8 cellular contexts compared by ENCODE assay signal in the genomic region with DNA sequence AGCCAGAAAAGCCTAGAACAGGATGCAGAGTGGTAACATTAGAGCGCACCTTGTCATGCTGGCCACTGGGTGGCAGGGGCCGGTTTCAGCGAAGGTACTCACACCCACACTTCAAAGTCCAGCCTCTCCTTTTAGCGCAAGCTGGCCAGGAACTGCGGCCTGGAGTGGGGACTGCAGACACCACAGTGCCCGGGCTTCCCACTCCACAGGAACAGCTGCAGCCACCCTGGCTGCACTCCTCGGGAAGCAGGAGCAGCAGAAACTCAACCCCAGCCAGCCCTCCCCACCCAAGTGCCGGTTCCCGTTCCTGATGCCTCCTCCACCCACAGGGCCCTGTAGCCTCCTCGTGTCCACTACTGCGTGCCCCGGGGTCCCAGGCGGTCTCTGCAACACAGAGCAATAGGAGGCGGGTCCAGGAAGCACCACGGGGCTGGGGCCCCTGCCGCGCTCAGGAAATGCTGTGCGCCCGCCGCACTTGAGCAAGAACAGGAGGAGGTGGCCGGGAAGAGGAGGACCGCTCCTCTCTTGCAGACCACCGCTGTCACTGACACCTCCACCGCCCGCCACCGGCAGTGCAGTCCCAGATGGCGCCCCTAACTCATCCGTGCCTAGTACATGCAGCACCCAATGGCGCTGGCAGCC. TPM values are rescaled to one million over a fixed set of nuclear protein-coding genes. Genes with fewer than 3 reads are reported as not detected.
DNase-seq lines count a peak whose midpoint lies in the region; ATAC-seq and TF ChIP-seq lines count a peak whose summit lies in the region.

No MANE protein-coding gene starts in this region.

- H3K4me3 ChIP-seq in GM23338 (peak overlapping the region; percentile 56), left ventricle myocardium inferior (peak overlapping the region; percentile 53)

- H3K9me2 ChIP-seq in GM23338 (ENCODE audit: insufficient read depth): no peaks in the 10 kb centered on the region

- H3F3A ChIP-seq in GM23338 (replicated peaks; ENCODE audit: low read depth): no peaks in the 10 kb centered on the region

- ATAC-seq in GM23338 (peak; percentile 31), sciatic nerve (peak; percentile 20), GM18909 (IDR thresholded peaks at IDR 0.05; ENCODE audit: poor library complexity, unreplicated experiment) (no peak)

- H3K36me3 ChIP-seq in GM23338 (ENCODE audit: insufficient read depth) (no peaks in the 10 kb centered on the region), left ventricle myocardium inferior (no peaks in the 10 kb centered on the region)

- no peak overlapping the region for H3K27ac ChIP-seq in GM23338 (ENCODE audit: low read depth)
- H3K27ac ChIP-seq in left ventricle myocardium inferior (replicated peaks): no peak overlapping the region

- H3K27me3 ChIP-seq in GM23338 (ENCODE audit: insufficient read depth) (peaks cover 57% of the 10 kb centered on the region), left ventricle myocardium inferior (ENCODE audit: low read depth) (peaks cover 75% of the 10 kb centered on the region)

- no peaks in the 10 kb centered on the region for H4K20me1 ChIP-seq in GM23338 (replicated peaks; ENCODE audit: insufficient read depth)

- peak overlapping the region; percentile 79 to 89 for H3K4me3 Mint-ChIP-seq in CD14-positive monocyte
- H3K4me3 Mint-ChIP-seq in GM23338: peak overlapping the region; percentile 73
- peak overlapping the region; percentile 84 for H3K4me3 Mint-ChIP-seq in activated naive CD8-positive, alpha-beta T cell

- H3K4me1 ChIP-seq in GM23338 (ENCODE audit: insufficient read depth) (peaks cover 14% of the 10 kb centered on the region; the same call in 1 of the 2 replicates), left ventricle myocardium inferior (peaks cover 12% of the 10 kb centered on the region)

- H2AFZ ChIP-seq in GM23338: peak overlapping the region; percentile 38; the same call in 1 of the 2 replicates

- no peaks in the 10 kb centered on the region for H3K9me3 ChIP-seq in left ventricle myocardium inferior (replicated peaks)

- H3K27me3 Mint-ChIP-seq in CD14-positive monocyte (ENCODE audit: low read depth in 3 of 3) (peaks cover 26 to 58% (median 48%) of the 10 kb centered on the region in 3 donors), GM23338 (ENCODE audit: insufficient read depth, low read depth, poor library complexity) (peaks cover 57% of the 10 kb centered on the region)
- H3K27me3 Mint-ChIP-seq in activated naive CD8-positive, alpha-beta T cell: peaks cover 5% of the 10 kb centered on the region

- H3K4me1 Mint-ChIP-seq in CD14-positive monocyte (peaks cover 45% of the 10 kb centered on the region), GM23338 (peaks cover 55% of the 10 kb centered on the region)
- H3K4me1 Mint-ChIP-seq in activated naive CD8-positive, alpha-beta T cell (ENCODE audit: low read depth): peaks cover 46% of the 10 kb centered on the region

- peaks cover 0 to 8% (median 2%) of the 10 kb centered on the region in 7 donors for H3K9me3 Mint-ChIP-seq in CD14-positive monocyte
- H3K9me3 Mint-ChIP-seq in GM23338: peaks cover 4% of the 10 kb centered on the region; the same call in 2 of the 3 replicates
- no peaks in the 10 kb centered on the region for H3K9me3 Mint-ChIP-seq in activated naive CD8-positive, alpha-beta T cell (ENCODE audit: low read depth)

- H3K27ac Mint-ChIP-seq in CD14-positive monocyte (peak overlapping the region in 1 of 7 donors; percentile 55), GM23338 (no peak overlapping the region)
- H3K27ac Mint-ChIP-seq in activated naive CD8-positive, alpha-beta T cell: no peak overlapping the region

- H3K79me2 ChIP-seq in GM23338 (replicated peaks; ENCODE audit: insufficient read depth): no peaks in the 10 kb centered on the region

- TF ChIP-seq CTCF in CD14-positive monocyte (IDR thresholded peaks at IDR 0.05) (peak; percentile 72), GM23338 (conservative IDR thresholded peaks at IDR 0.05; ENCODE audit: low read depth in 2 of 2) (peak; percentile 57 to 71), left ventricle myocardium inferior (IDR thresholded peaks at IDR 0.05; ENCODE audit: borderline replicate concordance) (peak; percentile 63)

- peak overlapping the region; percentile 76 for H3K4me2 ChIP-seq in GM23338

- H3K36me3 Mint-ChIP-seq in CD14-positive monocyte: peaks cover 0 to 5% of the 10 kb centered on the region in 2 donors
- peaks cover 7% of the 10 kb centered on the region for H3K36me3 Mint-ChIP-seq in GM23338 (ENCODE audit: low read depth)
- no peaks in the 10 kb centered on the region for H3K36me3 Mint-ChIP-seq in activated naive CD8-positive, alpha-beta T cell

- intact Hi-C loops in CD14-positive monocyte (cut with micrococcal nuclease) (loop anchor here (5.0 kb wide), 2 partner anchors 60 to 65 kb away; no protein-coding TSS in a partner anchor), left ventricle myocardium inferior (cut with micrococcal nuclease) (no loop called here), sciatic nerve (cut with DNase I) (no loop called here)

- DNase-seq in CD14-positive monocyte (ENCODE audit: low spot score) (no peak), GM23338 (ENCODE audit: low spot score) (peak; percentile 84), NCI-H526 treated with DMSO at 0.1 percent for 48 hours (lab: John Stamatoyannopoulos, UW) (peak; percentile 17), left ventricle myocardium inferior (peak; percentile 26), sciatic nerve (ENCODE audit: low spot score) (no peak), NCI-H446 treated with DMSO at 0.1 percent for 48 hours (lab: John Stamatoyannopoulos, UW) (no peak)

TF ChIP-seq in GM23338, 12 proteins besides CTCF, POLR2A, EP300 and RAD21:
- TF ChIP-seq EZH2 (IDR thresholded peaks at IDR 0.05; ENCODE audit: low read depth, unreplicated experiment): peak; percentile 52
- TF ChIP-seq JUNB (IDR thresholded peaks at IDR 0.05; ENCODE audit: unreplicated experiment): no peak

RNA-seq across cellular contexts. Expression of a gene that starts 2.2 kb away (rescaled TPM):
- polyA plus RNA-seq in CD14-positive monocyte (under 1 TPM; 0.36 to 0.94 TPM), GM23338 (2016; fragmentation: Nextera tagmentation; extraction: Ambion mirVana) (0.40 and 0.45 TPM in 2 replicates)
- total RNA-seq in GM23338 (2014; rRNA removed; shearing (Covaris generic)): 1.3 TPM in 1 of 2 replicates, not detected in the other
- total RNA-seq in left ventricle myocardium inferior (0.08 TPM), sciatic nerve (not detected)

RNA-seq across cellular contexts. Expression of a gene that starts 43.6 kb away (rescaled TPM):
- polyA plus RNA-seq in CD14-positive monocyte (under 1 TPM; 0.28 to 0.65 TPM), GM23338 (2016; fragmentation: Nextera tagmentation; extraction: Ambion mirVana) (0.49 and 1.2 TPM in 2 replicates)
- 0.23 and 0.76 TPM in 2 replicates for total RNA-seq in GM23338 (2014; rRNA removed; shearing (Covaris generic))
- total RNA-seq in left ventricle myocardium inferior (not detected), sciatic nerve (not detected)

RNA-seq across cellular contexts. Expression of a gene that starts 52.5 kb away (rescaled TPM):
- polyA plus RNA-seq in CD14-positive monocyte (not detected), GM23338 (2016; fragmentation: Nextera tagmentation; extraction: Ambion mirVana) (0.10 and 0.16 TPM in 2 replicates)
- total RNA-seq in GM23338 (2014; rRNA removed; shearing (Covaris generic)): not detected in 2 replicates
- total RNA-seq in left ventricle myocardium inferior (0.27 TPM), sciatic nerve (1.1 TPM)

Comparison
In these comparisons a context has a peak if more than half of its experiments do, and no peak if none do; other contexts are left out.
1. DNase-seq: peak in GM23338 (single experiment), NCI-H526 treated with DMSO at 0.1 percent for 48 hours (single experiment) and left ventricle myocardium inferior (single experiment); none in CD14-positive monocyte (single experiment), sciatic nerve (single experiment) and NCI-H446 treated with DMSO at 0.1 percent for 48 hours (single experiment).
2. intact Hi-C loops: an anchor here in CD14-positive monocyte (5.0 kb wide); none called in left ventricle myocardium inferior and sciatic nerve.
3. Peak in every context shown above with its lines, with median percentiles within 50 percentile points of each other: H3K4me3 Mint-ChIP-seq and CTCF ChIP-seq.